ENCODE assay signal across 15 cellular contexts in genomic region chr12:120787889-120788288, GRCh38.
DNase-seq lines count a peak whose midpoint lies in the region; ATAC-seq and TF ChIP-seq lines count a peak whose summit lies in the region.
"Had no signal": no experiment of that assay in that cellular context is flagged by ENCODE, and none has a peak within 500 bp of the region (broad histone marks: within the 10 kb centered on the region; RNA-seq: fewer than 3 reads in every experiment).

No MANE protein-coding gene starts in this region.

- H3K27me3 Mint-ChIP-seq in activated CD4-positive, alpha-beta T cell treated with anti-CD3 and anti-CD28 coated beads for 36 hours = no peaks in the 10 kb centered on the region
- H3K27me3 Mint-ChIP-seq in T-helper 17 cell (no peaks in the 10 kb centered on the region), memory B cell (no peaks in the 10 kb centered on the region)
- H3K27me3 Mint-ChIP-seq: CD4-positive, CD25-positive, alpha-beta regulatory T cell had no signal

- H3K4me3 ChIP-seq in left ventricle myocardium inferior (no peak overlapping the region), right cardiac atrium (ENCODE audit: low read length) (no peak overlapping the region)
- H3K4me3 ChIP-seq: BLaER1 treated with 17β-estradiol and CSF1 and Interleukin-3, amounts not matched to agents 10 nM and 100 nM; GM23248 had no signal

- H3K27ac ChIP-seq in left ventricle myocardium inferior (replicated peaks) (peak overlapping the region; percentile 22), right cardiac atrium (ENCODE audit: low read length) (no peak overlapping the region)
- H3K27ac ChIP-seq: 22Rv1; BLaER1 treated with 17β-estradiol and CSF1 and Interleukin-3, amounts not matched to agents 10 nM and 100 nM; GM23248; HL-60 had no signal

- no peaks in the 10 kb centered on the region for H3K9me3 ChIP-seq in left ventricle myocardium inferior (replicated peaks)
- no peaks in the 10 kb centered on the region for H3K9me3 ChIP-seq in right cardiac atrium (ENCODE audit: control insufficient read depth, low read length)
- H3K9me3 ChIP-seq in T-helper 17 cell (ENCODE audit: control insufficient read depth, low read length, poor library complexity, severe bottlenecking) = no peaks in the 10 kb centered on the region
- H3K9me3 ChIP-seq: BLaER1 treated with 17β-estradiol and CSF1 and Interleukin-3, amounts not matched to agents 10 nM and 100 nM had no signal

- intact Hi-C loops in activated CD4-positive, alpha-beta T cell treated with anti-CD3 and anti-CD28 coated beads for 36 hours (cut with DNase I, micrococcal nuclease) = no loop called here
- intact Hi-C loops in left ventricle myocardium inferior (cut with micrococcal nuclease) = no loop called here
- intact Hi-C loops in right cardiac atrium (cut with DNase I) = no loop called here

- 88% methylated on average over 3 of the region's 3 CpGs for WGBS in right cardiac atrium

- POLR2A ChIA-PET in activated CD4-positive, alpha-beta T cell treated with anti-CD3 and anti-CD28 coated beads for 36 hours (lab: Charles Lee) = no interaction called here

- CTCF ChIA-PET in activated CD4-positive, alpha-beta T cell treated with anti-CD3 and anti-CD28 coated beads for 36 hours (lab: Charles Lee) = no interaction called here

- peak overlapping the region; percentile 1 for H3K27ac Mint-ChIP-seq in activated CD4-positive, alpha-beta T cell treated with anti-CD3 and anti-CD28 coated beads for 36 hours
- H3K27ac Mint-ChIP-seq in T-helper 17 cell (peak overlapping the region; percentile 53), memory B cell (peak overlapping the region; percentile 14)

- H3K4me1 Mint-ChIP-seq in activated CD4-positive, alpha-beta T cell treated with anti-CD3 and anti-CD28 coated beads for 36 hours = peaks cover 46% of the 10 kb centered on the region
- peaks cover 34% of the 10 kb centered on the region for H3K4me1 Mint-ChIP-seq in T-helper 17 cell
- H3K4me1 Mint-ChIP-seq in memory B cell = peaks cover 9% of the 10 kb centered on the region

- ATAC-seq in activated CD4-positive, alpha-beta T cell treated with anti-CD3 and anti-CD28 coated beads for 36 hours = no peak
- ATAC-seq in right cardiac atrium = no peak
- no peak for ATAC-seq in T-helper 17 cell
- no peak for ATAC-seq in memory B cell (ENCODE audit: low read depth)
- ATAC-seq: HCT116 had no signal

- no peak overlapping the region for H3K4me3 Mint-ChIP-seq in activated CD4-positive, alpha-beta T cell treated with anti-CD3 and anti-CD28 coated beads for 36 hours
- H3K4me3 Mint-ChIP-seq in T-helper 17 cell = no peak overlapping the region
- H3K4me3 Mint-ChIP-seq in memory B cell = no peak overlapping the region
- H3K4me3 Mint-ChIP-seq: CD4-positive, CD25-positive, alpha-beta regulatory T cell had no signal

- H3K9me3 Mint-ChIP-seq in activated CD4-positive, alpha-beta T cell treated with anti-CD3 and anti-CD28 coated beads for 36 hours (ENCODE audit: low read depth) = peaks cover 2% of the 10 kb centered on the region
- H3K9me3 Mint-ChIP-seq in memory B cell = no peaks in the 10 kb centered on the region
- H3K9me3 Mint-ChIP-seq: CD4-positive, CD25-positive, alpha-beta regulatory T cell had no signal

- DNase-seq in activated CD4-positive, alpha-beta T cell treated with anti-CD3 and anti-CD28 coated beads for 36 hours = no peak
- no peak for DNase-seq in activated CD4-positive, alpha-beta T cell treated with anti-CD3 and anti-CD28 coated beads for 1 hour
- DNase-seq in left ventricle myocardium inferior (no peak), right cardiac atrium (no peak), T-helper 17 cell (no peak), memory B cell (ENCODE audit: low spot score in 2 of 2) (no peak), superior temporal gyrus (ENCODE audit: extremely low spot score) (no peak), NCI-H82 treated with DMSO at 0.1 percent for 48 hours (lab: John Stamatoyannopoulos, UW; ENCODE audit: unreplicated experiment) (no peak)
- DNase-seq: CD4-positive, CD25-positive, alpha-beta regulatory T cell; DMS79; GM23248 had no signal

- peaks cover 27% of the 10 kb centered on the region for H3K36me3 Mint-ChIP-seq in activated CD4-positive, alpha-beta T cell treated with anti-CD3 and anti-CD28 coated beads for 36 hours (ENCODE audit: low read depth)
- peaks cover 9% of the 10 kb centered on the region for H3K36me3 Mint-ChIP-seq in T-helper 17 cell (ENCODE audit: low read depth)
- peaks cover 26% of the 10 kb centered on the region for H3K36me3 Mint-ChIP-seq in memory B cell

- H3K27me3 ChIP-seq in left ventricle myocardium inferior (ENCODE audit: low read depth) = no peaks in the 10 kb centered on the region
- no peaks in the 10 kb centered on the region for H3K27me3 ChIP-seq in right cardiac atrium (ENCODE audit: control insufficient read depth, insufficient read depth)
- H3K27me3 ChIP-seq: BLaER1 treated with 17β-estradiol and CSF1 and Interleukin-3, amounts not matched to agents 10 nM and 100 nM had no signal

- peak; percentile 20 for TF ChIP-seq CTCF in left ventricle myocardium inferior (IDR thresholded peaks at IDR 0.05; ENCODE audit: borderline replicate concordance)

- H3K36me3 ChIP-seq in left ventricle myocardium inferior = peaks cover 16% of the 10 kb centered on the region

- H3K4me1 ChIP-seq in left ventricle myocardium inferior = peaks cover 36% of the 10 kb centered on the region
- H3K4me1 ChIP-seq in right cardiac atrium (ENCODE audit: control insufficient read depth, insufficient read depth, low read length) = peaks cover 3% of the 10 kb centered on the region

Comparison
In these comparisons a context has a peak if more than half of its experiments do, and no peak if none do; other contexts are left out.
1. H3K27ac Mint-ChIP-seq: peak in every context shown above with its lines; median percentile 53 in T-helper 17 cell; 14 in memory B cell; 1 in activated CD4-positive, alpha-beta T cell treated with anti-CD3 and anti-CD28 coated beads for 36 hours.